8 cellular contexts compared by ENCODE assay signal in the genomic region with DNA sequence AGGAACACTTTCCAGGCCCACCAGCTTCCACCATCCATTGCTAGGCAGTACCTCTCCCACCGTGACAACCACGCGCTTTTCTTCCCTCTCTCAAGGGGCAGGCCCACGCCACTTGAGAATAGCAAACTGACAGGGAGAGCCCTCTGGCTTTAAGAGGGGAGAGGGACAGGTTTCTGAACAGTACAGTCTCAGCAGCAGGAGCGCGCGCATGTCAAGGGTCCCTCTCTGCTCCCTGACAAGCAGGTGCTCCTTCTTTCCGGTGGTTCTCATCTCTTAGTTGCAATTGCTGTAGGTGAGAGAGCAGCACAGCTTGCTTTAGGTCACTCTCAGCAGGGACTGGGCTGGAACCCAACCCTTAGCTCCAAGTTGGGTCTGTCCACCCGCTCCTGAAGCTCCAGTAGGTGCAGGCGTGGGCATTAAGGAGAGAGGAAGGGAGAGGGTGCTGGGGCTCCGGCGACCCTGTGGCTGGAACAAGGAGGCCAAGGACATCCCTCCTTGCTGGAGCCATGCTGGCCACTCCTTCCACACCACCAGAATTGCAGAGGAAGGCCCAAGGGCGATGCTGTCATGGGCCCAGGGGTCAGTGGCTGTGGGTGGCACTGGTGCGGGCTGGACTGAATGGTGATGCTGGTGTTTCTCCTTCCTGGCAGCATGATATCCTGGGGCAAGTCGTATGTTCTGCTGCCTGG. TPM values are rescaled to one million over a fixed set of nuclear protein-coding genes. Genes with fewer than 3 reads are reported as not detected.
DNase-seq lines count a peak whose midpoint lies in the region; ATAC-seq and TF ChIP-seq lines count a peak whose summit lies in the region.

No MANE protein-coding gene starts in this region.

- CTCF ChIA-PET in activated CD8-positive, alpha-beta T cell treated with anti-CD3 and anti-CD28 coated beads for 36 hours (lab: Charles Lee), result interaction anchor here (0.9 to 4.0 kb wide), 7 partner anchors 8 to 290 kb away, joined by 3 to 58 read pairs (median 9); no protein-coding TSS in a partner anchor

- no peak for ATAC-seq in activated CD8-positive, alpha-beta T cell treated with anti-CD3 and anti-CD28 coated beads for 36 hours
- no peak for ATAC-seq in GM21390 (IDR thresholded peaks at IDR 0.05; ENCODE audit: unreplicated experiment)
- ATAC-seq in GM18868 (IDR thresholded peaks at IDR 0.05; ENCODE audit: unreplicated experiment), result no peak

- peak overlapping the region; percentile 96 for H3K27ac Mint-ChIP-seq in activated CD8-positive, alpha-beta T cell treated with anti-CD3 and anti-CD28 coated beads for 36 hours

- H3K36me3 Mint-ChIP-seq in activated CD8-positive, alpha-beta T cell treated with anti-CD3 and anti-CD28 coated beads for 36 hours (ENCODE audit: low read depth), result peaks cover 18% of the 10 kb centered on the region

- no peaks in the 10 kb centered on the region for H3K27me3 Mint-ChIP-seq in activated CD8-positive, alpha-beta T cell treated with anti-CD3 and anti-CD28 coated beads for 36 hours

- H3K9me3 Mint-ChIP-seq in activated CD8-positive, alpha-beta T cell treated with anti-CD3 and anti-CD28 coated beads for 36 hours, result no peaks in the 10 kb centered on the region

- H3K4me3 ChIP-seq in AG10803 (ENCODE audit: low read length) (peak overlapping the region; percentile 76), H7 (ENCODE audit: insufficient read depth, low read depth, low read length) (peak overlapping the region; percentile 67), cardiac muscle cell (peak overlapping the region; percentile 22)

- no peak for DNase-seq in AG10803 (ENCODE audit: low read depth)
- peak; percentile 58 for DNase-seq in H7
- no peak for DNase-seq in activated CD8-positive, alpha-beta T cell treated with anti-CD3 and anti-CD28 coated beads for 36 hours
- DNase-seq in cardiac muscle cell (ENCODE audit: low read depth in 1 of 2, low spot score in 1 of 2), result peak in 1 of 2 donors; percentile 23
- peak; percentile 46 for DNase-seq in putamen (ENCODE audit: low spot score)
- DNase-seq in kidney glomerular epithelial cell (lab: John Stamatoyannopoulos, UW), result no peak

- peaks cover 22% of the 10 kb centered on the region for H3K4me1 Mint-ChIP-seq in activated CD8-positive, alpha-beta T cell treated with anti-CD3 and anti-CD28 coated beads for 36 hours (ENCODE audit: low read depth)

- no peaks in the 10 kb centered on the region for H3K27me3 ChIP-seq in H7 (ENCODE audit: control insufficient read depth, insufficient read depth, low read length)
- no peaks in the 10 kb centered on the region for H3K27me3 ChIP-seq in cardiac muscle cell

- H3K9me3 ChIP-seq in cardiac muscle cell (ENCODE audit: low read depth), result no peaks in the 10 kb centered on the region

- H3K4me3 Mint-ChIP-seq in activated CD8-positive, alpha-beta T cell treated with anti-CD3 and anti-CD28 coated beads for 36 hours, result peak overlapping the region; percentile 89

- peak overlapping the region; percentile 94 for H3K27ac ChIP-seq in cardiac muscle cell

- POLR2A ChIA-PET in activated CD8-positive, alpha-beta T cell treated with anti-CD3 and anti-CD28 coated beads for 36 hours (lab: Charles Lee), result interaction anchor here (1.3 to 2.4 kb wide), 4 partner anchors 8 to 114 kb away, joined by 4 to 10 read pairs (median 6); a partner anchor contains a TSS

- intact Hi-C loops in activated CD8-positive, alpha-beta T cell treated with anti-CD3 and anti-CD28 coated beads for 36 hours (cut with micrococcal nuclease), result loop anchor here (10.0 kb wide), 1 partner anchor 113 kb away; a partner anchor contains a TSS

- peaks cover 6% of the 10 kb centered on the region for H3K36me3 ChIP-seq in H7 (replicated peaks; ENCODE audit: control insufficient read depth, insufficient read depth, low read length)
- H3K36me3 ChIP-seq in cardiac muscle cell, result peaks cover 10% of the 10 kb centered on the region

- TF ChIP-seq CTCF in AG10803 (conservative IDR thresholded peaks at IDR 0.05; ENCODE audit: low read length) (no peak), cardiac muscle cell (IDR thresholded peaks at IDR 0.05; ENCODE audit: low read depth, low read length) (no peak)
- TF ChIP-seq CTCF in activated CD8-positive, alpha-beta T cell treated with anti-CD3 and anti-CD28 coated beads for 36 hours (IDR thresholded peaks at IDR 0.05), result no peak

- peaks cover 8% of the 10 kb centered on the region for H3K4me1 ChIP-seq in cardiac muscle cell (ENCODE audit: low read depth)

RNA-seq across cellular contexts. Expression of a gene that starts 9.0 kb away (rescaled TPM):
- 10.3 and 10.6 TPM in 2 replicates for total RNA-seq in H7 (2014; rRNA removed; shearing (Covaris generic))
- total RNA-seq in activated CD8-positive, alpha-beta T cell treated with anti-CD3 and anti-CD28 coated beads for 36 hours, result 10 to 100 TPM; 12.9 to 13.1 TPM
- 24.1 and 33.7 TPM in 2 replicates for total RNA-seq in cardiac muscle cell
- polyA plus RNA-seq in cardiac muscle cell, result 14.1 and 20.8 TPM in 2 replicates

Comparison
In these comparisons a context has a peak if more than half of its experiments do, and no peak if none do; other contexts are left out.
1. DNase-seq: peak in H7 (single experiment) and putamen (single experiment); none in AG10803 (single experiment), activated CD8-positive, alpha-beta T cell treated with anti-CD3 and anti-CD28 coated beads for 36 hours (single experiment) and kidney glomerular epithelial cell (single experiment).
2. H3K4me3 ChIP-seq: peak in every context shown above with its lines; median percentile 76 in AG10803; 67 in H7; 22 in cardiac muscle cell.